Comparison of ENCODE assay signal across 8 cellular contexts in genomic region chr12:19552441-19553097, GRCh38.
DNase-seq lines count a peak whose midpoint lies in the region; ATAC-seq and TF ChIP-seq lines count a peak whose summit lies in the region.
"Not testable (repeated sequence)": the region's sequence is repeated elsewhere in the genome, so short reads cannot be mapped to it uniquely, and the experiment has no call there.

No MANE protein-coding gene starts in this region.

- H3K4me1 Mint-ChIP-seq in CD8-positive, alpha-beta T cell (ENCODE audit: low read depth); activated naive CD4-positive, alpha-beta T cell treated with anti-CD3 and anti-CD28 coated beads, Interleukin-2, amount 50 U/mL, for 24 hours: not testable (repeated sequence)
- peaks cover 0 to 17% (median 0%) of the 10 kb centered on the region in 7 donors for H3K4me1 Mint-ChIP-seq in naive thymus-derived CD4-positive, alpha-beta T cell

- H3K36me3 ChIP-seq in CD8-positive, alpha-beta T cell (ENCODE audit: insufficient read depth, low read length); naive thymus-derived CD4-positive, alpha-beta T cell (ENCODE audit: control insufficient read depth in 2 of 3, insufficient read depth in 3 of 3, low read length in 3 of 3): not testable (repeated sequence)

- H3K4me1 ChIP-seq in CD8-positive, alpha-beta T cell (ENCODE audit: insufficient read depth, low read length); naive thymus-derived CD4-positive, alpha-beta T cell (ENCODE audit: control insufficient read depth in 2 of 2, insufficient read depth in 2 of 2, low read length in 2 of 2): not testable (repeated sequence)

- TF ChIP-seq CTCF in CD8-positive, alpha-beta T cell (IDR thresholded peaks at IDR 0.05): not testable (repeated sequence)

- H3K27me3 Mint-ChIP-seq in CD8-positive, alpha-beta T cell (ENCODE audit: low read depth); activated naive CD4-positive, alpha-beta T cell treated with anti-CD3 and anti-CD28 coated beads, Interleukin-2, amount 50 U/mL, for 24 hours; naive thymus-derived CD4-positive, alpha-beta T cell: not testable (repeated sequence)

- peak overlapping the region; percentile 58 for H3K4me3 Mint-ChIP-seq in CD8-positive, alpha-beta T cell
- peak overlapping the region; percentile 20 for H3K4me3 Mint-ChIP-seq in activated naive CD4-positive, alpha-beta T cell treated with anti-CD3 and anti-CD28 coated beads, Interleukin-2, amount 50 U/mL, for 24 hours
- H3K4me3 Mint-ChIP-seq in naive thymus-derived CD4-positive, alpha-beta T cell: peak overlapping the region in 8 of 10 donors; percentile 8 to 52 (median 30)

- H3K9me3 ChIP-seq in CD8-positive, alpha-beta T cell (ENCODE audit: low read length); naive thymus-derived CD4-positive, alpha-beta T cell (ENCODE audit: control insufficient read depth in 2 of 3, low read length in 3 of 3): not testable (repeated sequence)

- peaks cover 31% of the 10 kb centered on the region for H3K36me3 Mint-ChIP-seq in CD8-positive, alpha-beta T cell
- not testable (repeated sequence) for H3K36me3 Mint-ChIP-seq in activated naive CD4-positive, alpha-beta T cell treated with anti-CD3 and anti-CD28 coated beads, Interleukin-2, amount 50 U/mL, for 24 hours
- peaks cover 2 to 40% (median 36%) of the 10 kb centered on the region in 5 donors for H3K36me3 Mint-ChIP-seq in naive thymus-derived CD4-positive, alpha-beta T cell

- intact Hi-C loops in CD8-positive, alpha-beta T cell (cut with DNase I, micrococcal nuclease): not testable (repeated sequence)
- intact Hi-C loops in naive thymus-derived CD4-positive, alpha-beta T cell (cut with micrococcal nuclease): loop anchor here in 1 of 2 donors (2.0 kb wide), 1 partner anchor 112 kb away; no protein-coding TSS in a partner anchor

- POLR2A ChIA-PET in CD8-positive, alpha-beta T cell (lab: Charles Lee); naive thymus-derived CD4-positive, alpha-beta T cell (lab: Charles Lee): not testable (repeated sequence)

- DNase-seq in CD8-positive, alpha-beta T cell; naive thymus-derived CD4-positive, alpha-beta T cell: not testable (repeated sequence)

- H3K4me3 ChIP-seq in CD8-positive, alpha-beta T cell (ENCODE audit: low read depth, low read length); naive thymus-derived CD4-positive, alpha-beta T cell (ENCODE audit: low read length): not testable (repeated sequence)

- not testable (repeated sequence) for H3K27me3 ChIP-seq in CD8-positive, alpha-beta T cell (ENCODE audit: insufficient read depth, low read length); naive thymus-derived CD4-positive, alpha-beta T cell (ENCODE audit: control insufficient read depth in 2 of 2, insufficient read depth in 2 of 2, low read length in 2 of 2)

- H3K27ac Mint-ChIP-seq in CD8-positive, alpha-beta T cell; activated naive CD4-positive, alpha-beta T cell treated with anti-CD3 and anti-CD28 coated beads, Interleukin-2, amount 50 U/mL, for 24 hours: not testable (repeated sequence)
- peak overlapping the region in 1 of 9 donors; percentile 64 for H3K27ac Mint-ChIP-seq in naive thymus-derived CD4-positive, alpha-beta T cell

- H3K9me3 Mint-ChIP-seq in CD8-positive, alpha-beta T cell; activated naive CD4-positive, alpha-beta T cell treated with anti-CD3 and anti-CD28 coated beads, Interleukin-2, amount 50 U/mL, for 24 hours; naive thymus-derived CD4-positive, alpha-beta T cell: not testable (repeated sequence)

- H3K27ac ChIP-seq in CD8-positive, alpha-beta T cell (ENCODE audit: low read depth, low read length); naive thymus-derived CD4-positive, alpha-beta T cell (ENCODE audit: low read depth, low read length): not testable (repeated sequence)

- not testable (repeated sequence) for ATAC-seq in CD8-positive, alpha-beta T cell; naive thymus-derived CD4-positive, alpha-beta T cell
- ATAC-seq in GM18873 (IDR thresholded peaks at IDR 0.05; ENCODE audit: low FRiP score, unreplicated experiment) (peak; percentile 88), GM21529 (IDR thresholded peaks at IDR 0.05; ENCODE audit: unreplicated experiment) (peak; percentile 90), HG02973 (IDR thresholded peaks at IDR 0.05; ENCODE audit: unreplicated experiment) (peak; percentile 80), HG03457 (IDR thresholded peaks at IDR 0.05; ENCODE audit: unreplicated experiment) (peak; percentile 68)
- ATAC-seq in activated CD4-positive, CD25-positive, alpha-beta regulatory T cell treated with anti-CD3 and anti-CD28 coated beads, Interleukin-2, amount 50 U/mL, for 24 hours: peak; percentile 92 to 95

- CTCF ChIA-PET in CD8-positive, alpha-beta T cell (lab: Charles Lee): interaction anchor here (0.9 kb wide), 1 partner anchor 11 kb away, joined by 3 read pairs; no protein-coding TSS in a partner anchor
- CTCF ChIA-PET in naive thymus-derived CD4-positive, alpha-beta T cell (lab: Charles Lee): not testable (repeated sequence)
